ENCODE assay signal across 31 cellular contexts in the genomic region with DNA sequence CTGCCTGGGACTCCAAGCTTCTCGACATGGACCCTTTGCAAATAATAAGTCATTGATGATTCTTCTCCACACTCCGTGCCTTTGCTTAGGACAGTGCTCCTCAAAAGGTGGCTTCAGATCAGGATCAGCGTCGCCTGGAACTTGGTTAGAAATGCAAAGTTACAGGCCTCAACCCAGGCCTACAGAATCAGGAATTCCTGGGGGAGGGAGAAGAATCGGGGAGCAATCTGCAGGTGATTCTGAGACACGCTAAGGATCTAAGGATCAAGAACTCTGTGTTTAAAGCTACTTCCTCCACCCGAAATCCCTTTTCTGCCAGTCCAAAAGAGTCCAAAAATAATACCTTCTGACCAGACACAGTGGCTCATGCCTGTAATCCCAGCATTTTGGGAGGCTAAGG.
"Had no signal": no experiment of that assay in that cellular context is flagged by ENCODE, and none has a peak within 500 bp of the region (broad histone marks: within the 10 kb centered on the region; RNA-seq: fewer than 3 reads in every experiment).

No MANE protein-coding gene starts in this region.

- H3K27me3 ChIP-seq: adrenal gland, body of pancreas, gastroesophageal sphincter had no signal

- H3K27me3 Mint-ChIP-seq: activated CD4-positive, alpha-beta T cell treated with anti-CD3 and anti-CD28 coated beads, Interleukin-2, amount 10 ng/mL, durations not matched to agents 7 days and 5 days; activated naive CD8-positive, alpha-beta T cell treated with anti-CD3 and anti-CD28 coated beads for 36 hours; activated naive CD8-positive, alpha-beta T cell treated with anti-CD3 and anti-CD28 coated beads, Interleukin-2, amount 50 U/mL, for 24 hours; activated T-cell treated with anti-CD3 and anti-CD28 coated beads, Interleukin-2, amount 50 U/mL, for 24 hours had no signal

- H3K4me1 ChIP-seq: gastroesophageal sphincter had no signal

- H3K4me3 Mint-ChIP-seq: activated CD4-positive, alpha-beta memory T cell treated with anti-CD3 and anti-CD28 coated beads, Interleukin-2, amount 10 ng/mL, durations not matched to agents 7 days and 5 days; activated CD4-positive, alpha-beta T cell treated with anti-CD3 and anti-CD28 coated beads, Interleukin-2, amount 10 ng/mL, durations not matched to agents 7 days and 5 days; activated naive CD8-positive, alpha-beta T cell treated with anti-CD3 and anti-CD28 coated beads for 36 hours; activated naive CD8-positive, alpha-beta T cell treated with anti-CD3 and anti-CD28 coated beads, Interleukin-2, amount 50 U/mL, for 24 hours; activated T-cell treated with anti-CD3 and anti-CD28 coated beads, Interleukin-2, amount 50 U/mL, for 24 hours; activated T-cell treated with anti-CD3 and anti-CD28 coated beads, Interleukin-2, amount 50 U/mL, for 72 hours; effector memory CD8-positive, alpha-beta T cell had no signal

- H3K27ac Mint-ChIP-seq: activated CD4-positive, alpha-beta memory T cell treated with anti-CD3 and anti-CD28 coated beads, Interleukin-2, amount 10 ng/mL, durations not matched to agents 7 days and 5 days; activated CD4-positive, alpha-beta T cell treated with anti-CD3 and anti-CD28 coated beads, Interleukin-2, amount 10 ng/mL, durations not matched to agents 7 days and 5 days; activated naive CD8-positive, alpha-beta T cell treated with anti-CD3 and anti-CD28 coated beads for 36 hours; activated naive CD8-positive, alpha-beta T cell treated with anti-CD3 and anti-CD28 coated beads, Interleukin-2, amount 50 U/mL, for 24 hours; activated T-cell treated with anti-CD3 and anti-CD28 coated beads, Interleukin-2, amount 50 U/mL, for 24 hours; activated T-cell treated with anti-CD3 and anti-CD28 coated beads, Interleukin-2, amount 50 U/mL, for 72 hours; effector memory CD8-positive, alpha-beta T cell had no signal

- H3K9me3 ChIP-seq: adrenal gland, body of pancreas, esophagus squamous epithelium, gastroesophageal sphincter had no signal

- H3K36me3 Mint-ChIP-seq: activated naive CD8-positive, alpha-beta T cell treated with anti-CD3 and anti-CD28 coated beads for 36 hours had no signal

- H3K4me3 ChIP-seq: adrenal gland, body of pancreas, cardiac muscle cell, coronary artery, esophagus squamous epithelium, gastroesophageal sphincter had no signal

- H3K27ac ChIP-seq: adrenal gland, body of pancreas, cardiac muscle cell, coronary artery, epithelial cell of prostate, esophagus squamous epithelium, gastroesophageal sphincter had no signal

- DNase-seq: activated CD4-positive, alpha-beta memory T cell treated with anti-CD3 and anti-CD28 coated beads, Interleukin-2, amount 10 ng/mL, durations not matched to agents 7 days and 5 days; activated CD4-positive, alpha-beta T cell treated with anti-CD3 and anti-CD28 coated beads for 1 hour; activated CD4-positive, alpha-beta T cell treated with anti-CD3 and anti-CD28 coated beads for 4 hours; activated CD4-positive, alpha-beta T cell treated with anti-CD3 and anti-CD28 coated beads, Interleukin-2, amount 10 ng/mL, durations not matched to agents 7 days and 5 days; activated CD4-positive, alpha-beta T cell treated with anti-CD3 and anti-CD28 coated beads, Interleukin-2, amount 50 U/mL, for 4 hours; activated CD8-positive, alpha-beta memory T cell treated with anti-CD3 and anti-CD28 coated beads, Interleukin-2, amount 50 U/mL, for 48 hours; activated gamma-delta T cell; activated naive CD4-positive, alpha-beta T cell; activated naive CD4-positive, alpha-beta T cell treated with anti-CD3 and anti-CD28 coated beads, Interleukin-2, amount 50 U/mL, for 16 hours; activated naive CD8-positive, alpha-beta T cell treated with anti-CD3 and anti-CD28 coated beads for 36 hours; activated naive CD8-positive, alpha-beta T cell treated with anti-CD3 and anti-CD28 coated beads, Interleukin-2, amount 50 U/mL, for 24 hours; activated T-cell treated with anti-CD3 and anti-CD28 coated beads for 4 hours; activated T-cell treated with anti-CD3 and anti-CD28 coated beads, Interleukin-2, amount 50 U/mL, for 24 hours; activated T-cell treated with anti-CD3 and anti-CD28 coated beads, Interleukin-2, amount 50 U/mL, for 72 hours; adrenal gland; amygdala; aorta; body of pancreas; central memory CD4-positive, alpha-beta T cell; cerebellar nuclear complex; dermis blood vessel endothelial cell; effector CD4-positive, alpha-beta T cell; effector memory CD8-positive, alpha-beta T cell; esophagus squamous epithelium; foreskin melanocyte; hippocampal formation; T-helper 2 cell had no signal

- ATAC-seq: activated naive CD8-positive, alpha-beta T cell treated with anti-CD3 and anti-CD28 coated beads, Interleukin-2, amount 50 U/mL, for 24 hours; activated T-cell treated with anti-CD3 and anti-CD28 coated beads, Interleukin-2, amount 50 U/mL, for 72 hours; body of pancreas; effector memory CD8-positive, alpha-beta T cell; gastroesophageal sphincter had no signal

- H3K9me3 Mint-ChIP-seq: activated CD4-positive, alpha-beta memory T cell treated with anti-CD3 and anti-CD28 coated beads, Interleukin-2, amount 10 ng/mL, durations not matched to agents 7 days and 5 days; activated CD4-positive, alpha-beta T cell treated with anti-CD3 and anti-CD28 coated beads, Interleukin-2, amount 10 ng/mL, durations not matched to agents 7 days and 5 days; activated naive CD8-positive, alpha-beta T cell treated with anti-CD3 and anti-CD28 coated beads for 36 hours; activated naive CD8-positive, alpha-beta T cell treated with anti-CD3 and anti-CD28 coated beads, Interleukin-2, amount 50 U/mL, for 24 hours; activated T-cell treated with anti-CD3 and anti-CD28 coated beads, Interleukin-2, amount 50 U/mL, for 24 hours; activated T-cell treated with anti-CD3 and anti-CD28 coated beads, Interleukin-2, amount 50 U/mL, for 72 hours; effector memory CD8-positive, alpha-beta T cell had no signal

- H3K36me3 ChIP-seq: adrenal gland, cardiac muscle cell, esophagus squamous epithelium, gastroesophageal sphincter had no signal
